ENCODE assay signal across 1 cellular context in the genomic region with DNA sequence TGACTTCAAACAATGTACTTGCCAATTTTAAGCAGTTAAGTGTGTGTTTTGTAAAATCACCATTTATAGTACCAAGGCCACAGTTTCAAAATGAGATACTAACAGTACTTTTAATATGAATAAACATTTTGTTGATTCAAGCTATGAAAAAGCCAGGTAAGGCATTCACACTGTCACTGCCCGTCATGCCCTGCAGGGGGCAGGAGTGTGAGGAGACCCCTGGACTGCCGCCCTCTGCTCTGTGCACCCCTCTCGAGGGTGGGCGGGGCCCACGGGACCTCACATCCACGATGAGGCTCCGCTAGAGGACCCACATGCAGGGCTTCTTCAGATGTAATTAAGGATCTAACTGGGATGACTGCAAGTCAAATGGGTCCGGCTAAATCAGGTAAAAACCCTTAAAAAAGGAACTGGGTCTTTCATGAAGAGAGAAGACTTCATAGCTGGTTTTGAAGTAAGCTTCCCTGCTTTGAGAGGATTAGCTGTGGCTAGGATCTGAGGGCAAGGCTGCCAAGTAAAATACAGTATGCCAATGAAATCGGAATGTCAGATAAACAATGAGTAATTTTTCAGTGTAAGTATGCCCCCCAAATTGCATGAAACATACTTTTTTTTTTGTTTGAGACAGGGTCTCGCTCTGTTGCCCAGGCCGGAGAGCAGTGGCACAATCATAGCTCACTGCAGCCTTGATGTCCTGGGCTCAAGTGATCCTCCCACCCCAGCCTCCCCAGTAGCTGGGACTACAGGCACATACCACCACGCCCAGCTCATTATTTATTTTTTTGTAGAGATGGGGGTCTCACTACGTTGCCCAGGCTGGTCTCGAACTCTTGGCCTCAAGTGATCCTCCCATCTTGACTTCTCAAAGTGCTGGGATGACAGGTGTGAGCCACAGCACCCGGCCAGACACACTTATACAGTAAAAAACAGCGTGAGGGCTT.
TF ChIP-seq lines count a peak whose summit lies in the region.

No MANE protein-coding gene starts in this region.

TF ChIP-seq in SK-N-SH, 30 proteins besides CTCF, POLR2A, EP300 and RAD21:
- TF ChIP-seq TEAD4 (IDR thresholded peaks at IDR 0.05; ENCODE audit: borderline replicate concordance, insufficient read depth), result no peak
- no peak for TF ChIP-seq RCOR1 (IDR thresholded peaks at IDR 0.05; ENCODE audit: low read length)
- no peak for TF ChIP-seq ELF1 (IDR thresholded peaks at IDR 0.05)
- TF ChIP-seq, protein P1, sequence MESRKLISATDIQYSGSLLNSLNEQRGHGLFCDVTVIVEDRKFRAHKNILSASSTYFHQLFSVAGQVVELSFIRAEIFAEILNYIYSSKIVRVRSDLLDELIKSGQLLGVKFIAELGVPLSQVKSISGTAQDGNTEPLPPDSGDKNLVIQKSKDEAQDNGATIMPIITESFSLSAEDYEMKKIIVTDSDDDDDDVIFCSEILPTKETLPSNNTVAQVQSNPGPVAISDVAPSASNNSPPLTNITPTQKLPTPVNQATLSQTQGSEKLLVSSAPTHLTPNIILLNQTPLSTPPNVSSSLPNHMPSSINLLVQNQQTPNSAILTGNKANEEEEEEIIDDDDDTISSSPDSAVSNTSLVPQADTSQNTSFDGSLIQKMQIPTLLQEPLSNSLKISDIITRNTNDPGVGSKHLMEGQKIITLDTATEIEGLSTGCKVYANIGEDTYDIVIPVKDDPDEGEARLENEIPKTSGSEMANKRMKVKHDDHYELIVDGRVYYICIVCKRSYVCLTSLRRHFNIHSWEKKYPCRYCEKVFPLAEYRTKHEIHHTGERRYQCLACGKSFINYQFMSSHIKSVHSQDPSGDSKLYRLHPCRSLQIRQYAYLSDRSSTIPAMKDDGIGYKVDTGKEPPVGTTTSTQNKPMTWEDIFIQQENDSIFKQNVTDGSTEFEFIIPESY (IDR thresholded peaks at IDR 0.05; ENCODE audit: borderline replicate concordance, low read depth), result no peak
- TF ChIP-seq SIN3A (IDR thresholded peaks at IDR 0.05; ENCODE audit: borderline replicate concordance, low read depth, low read length), result no peak
- TF ChIP-seq EZH2phosphoT487 (IDR thresholded peaks at IDR 0.05; ENCODE audit: borderline replicate concordance, low read depth), result no peak
- TF ChIP-seq GABPA (IDR thresholded peaks at IDR 0.05; ENCODE audit: low read depth), result no peak
- no peak for TF ChIP-seq FOXJ3 (CRISPR knock-in tag; IDR thresholded peaks at IDR 0.05)
- TF ChIP-seq, protein P2, sequence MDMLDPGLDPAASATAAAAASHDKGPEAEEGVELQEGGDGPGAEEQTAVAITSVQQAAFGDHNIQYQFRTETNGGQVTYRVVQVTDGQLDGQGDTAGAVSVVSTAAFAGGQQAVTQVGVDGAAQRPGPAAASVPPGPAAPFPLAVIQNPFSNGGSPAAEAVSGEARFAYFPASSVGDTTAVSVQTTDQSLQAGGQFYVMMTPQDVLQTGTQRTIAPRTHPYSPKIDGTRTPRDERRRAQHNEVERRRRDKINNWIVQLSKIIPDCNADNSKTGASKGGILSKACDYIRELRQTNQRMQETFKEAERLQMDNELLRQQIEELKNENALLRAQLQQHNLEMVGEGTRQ (IDR thresholded peaks at IDR 0.05; ENCODE audit: borderline replicate concordance, low read depth, low read length), result no peak
- TF ChIP-seq NFIC (IDR thresholded peaks at IDR 0.05; ENCODE audit: borderline replicate concordance), result no peak
